14 cellular contexts compared by ENCODE assay signal in genomic region chr15:56165234-56165633, GRCh38.
"Had no signal": no experiment of that assay in that cellular context is flagged by ENCODE, and none has a peak within 500 bp of the region (broad histone marks: within the 10 kb centered on the region; RNA-seq: fewer than 3 reads in every experiment).

No MANE protein-coding gene starts in this region.

- H3K36me3 ChIP-seq: cardiac muscle cell, sigmoid colon had no signal

- H3K9me3 ChIP-seq: esophagus squamous epithelium, sigmoid colon, stomach had no signal

- H3K27ac ChIP-seq: cardiac muscle cell, esophagus squamous epithelium, sigmoid colon, stomach had no signal

- H3K27me3 ChIP-seq: cardiac muscle cell, esophagus squamous epithelium, sigmoid colon, stomach had no signal

- H3K9me3 Mint-ChIP-seq: activated T-cell treated with anti-CD3 and anti-CD28 coated beads, Interleukin-2, amount 50 U/mL, for 24 hours; neural crest cell had no signal

- H3K4me3 ChIP-seq: cardiac muscle cell, esophagus squamous epithelium, sigmoid colon, stomach had no signal

- ATAC-seq: activated CD8-positive, alpha-beta memory T cell treated with anti-CD3 and anti-CD28 coated beads, Interleukin-2, amount 10 ng/mL, durations not matched to agents 7 days and 5 days; left lobe of liver had no signal

- H3K4me3 Mint-ChIP-seq: activated CD8-positive, alpha-beta memory T cell treated with anti-CD3 and anti-CD28 coated beads, Interleukin-2, amount 10 ng/mL, durations not matched to agents 7 days and 5 days; activated T-cell treated with anti-CD3 and anti-CD28 coated beads, Interleukin-2, amount 50 U/mL, for 24 hours; neural crest cell had no signal

- H3K27ac Mint-ChIP-seq: activated CD8-positive, alpha-beta memory T cell treated with anti-CD3 and anti-CD28 coated beads, Interleukin-2, amount 10 ng/mL, durations not matched to agents 7 days and 5 days; activated T-cell treated with anti-CD3 and anti-CD28 coated beads, Interleukin-2, amount 50 U/mL, for 24 hours had no signal

- H3K27me3 Mint-ChIP-seq: activated CD8-positive, alpha-beta memory T cell treated with anti-CD3 and anti-CD28 coated beads, Interleukin-2, amount 10 ng/mL, durations not matched to agents 7 days and 5 days; activated T-cell treated with anti-CD3 and anti-CD28 coated beads, Interleukin-2, amount 50 U/mL, for 24 hours had no signal

- DNase-seq: activated CD4-positive, alpha-beta T cell treated with anti-CD3 and anti-CD28 coated beads, Interleukin-2, amount 50 U/mL, for 48 hours; activated CD8-positive, alpha-beta memory T cell treated with anti-CD3 and anti-CD28 coated beads, Interleukin-2, amount 10 ng/mL, durations not matched to agents 7 days and 5 days; activated effector memory CD4-positive, alpha-beta T cell treated with anti-CD3 and anti-CD28 coated beads, Interleukin-2, amount 50 U/mL, for 16 hours; activated T-cell treated with anti-CD3 and anti-CD28 coated beads, Interleukin-2, amount 50 U/mL, for 24 hours; aorta; esophagus squamous epithelium; foreskin fibroblast; head of caudate nucleus; sigmoid colon; stimulated activated CD4-positive, alpha-beta T cell treated with anti-CD3 and anti-CD28 coated beads, Interleukin-4, amount 100 ng/mL, for 1 hour; stomach had no signal
